ENCODE assay signal across 12 cellular contexts in genomic region chr12:45907955-45908354, GRCh38.
A peak's percentile ranks its signal among the peaks of the same experiment; 100 is the strongest.
DNase-seq lines count a peak whose midpoint lies in the region; ATAC-seq, FAIRE-seq and TF ChIP-seq lines count a peak whose summit lies in the region.
"Had no signal": no experiment of that assay in that cellular context is flagged by ENCODE, and none has a peak within 500 bp of the region (broad histone marks: within the 10 kb centered on the region; RNA-seq: fewer than 3 reads in every experiment).

No MANE protein-coding gene starts in this region.

- DNase-seq in GM12891 (ENCODE audit: insufficient read length, low spot score) (no peak), NOMO-1 (lab: John Stamatoyannopoulos, UW; ENCODE audit: unreplicated experiment in 2 of 2) (peak; percentile 2 to 67), GM13976 (ENCODE audit: low spot score) (no peak), NCI-H146 (lab: John Stamatoyannopoulos, UW) (no peak), suprapubic skin (ENCODE audit: low spot score in 2 of 2) (no peak)
- no peak for DNase-seq in stimulated activated CD4-positive, alpha-beta T cell treated with anti-CD3 and anti-CD28 coated beads, Interleukin-12 subunit alpha, Interleukin-12 subunit beta, amount 100 ng/mL, for 4 hours
- DNase-seq: activated CD4-positive, alpha-beta T cell treated with anti-CD3 and anti-CD28 coated beads for 48 hours; NCI-H1694 treated with DMSO at 0.1 percent for 48 hours had no signal

- TF ChIP-seq CTCF in GM13976 (IDR thresholded peaks at IDR 0.05; ENCODE audit: borderline replicate concordance, control extremely low read depth, extremely low read depth, insufficient read depth, missing control alignments) (no peak), suprapubic skin (IDR thresholded peaks at IDR 0.05) (no peak)

- no peak for TF ChIP-seq EP300 in suprapubic skin (IDR thresholded peaks at IDR 0.05)

- WGBS in suprapubic skin: 84% methylated on average over 4 of the region's 4 CpGs

- H3K27me3 ChIP-seq in suprapubic skin: no peaks in the 10 kb centered on the region
- H3K27me3 ChIP-seq: BLaER1 had no signal

- peaks cover 3% of the 10 kb centered on the region for H3K4me1 ChIP-seq in suprapubic skin
- H3K4me1 ChIP-seq: BLaER1 had no signal

- no peak overlapping the region for H3K4me3 ChIP-seq in suprapubic skin
- H3K4me3 ChIP-seq: BLaER1 had no signal

- no peak for FAIRE-seq in GM12891 (lab: Jason Lieb, UNC)

- H3K9me3 ChIP-seq in suprapubic skin: no peaks in the 10 kb centered on the region
- H3K9me3 ChIP-seq: BLaER1 had no signal

- no peak overlapping the region for H3K27ac ChIP-seq in suprapubic skin
- H3K27ac ChIP-seq: BLaER1 had no signal

- TF ChIP-seq POLR2A in GM12891 (IDR thresholded peaks at IDR 0.05; ENCODE audit: low read depth, low read length): no peak
- no peak for TF ChIP-seq POLR2A in suprapubic skin (IDR thresholded peaks at IDR 0.05)

- H3K36me3 ChIP-seq in suprapubic skin: peaks cover 19% of the 10 kb centered on the region

- in situ Hi-C loops in GM13976 (cut with MboI; ENCODE audit: low sequenced_read_pairs, unreplicated experiment): no loop called here

- ATAC-seq in GM19468 (IDR thresholded peaks at IDR 0.05; ENCODE audit: extremely low read depth, unreplicated experiment) (peak; percentile 63), HG03039 (IDR thresholded peaks at IDR 0.05; ENCODE audit: unreplicated experiment) (peak; percentile 76)
- ATAC-seq: activated naive CD4-positive, alpha-beta T cell treated with anti-CD3 and anti-CD28 coated beads, Interleukin-2, amount 50 U/mL, for 72 hours had no signal

TF ChIP-seq in GM12891, 5 proteins besides CTCF, POLR2A, EP300 and RAD21:
- TF ChIP-seq SPI1 (IDR thresholded peaks at IDR 0.05; ENCODE audit: low read depth, low read length) (peak; percentile 75), PAX5 (IDR thresholded peaks at IDR 0.05; ENCODE audit: insufficient read depth, low read length, severe bottlenecking) (no peak), TAF1 (IDR thresholded peaks at IDR 0.05; ENCODE audit: low read depth, low read length) (no peak)

Comparison
In these comparisons a context has a peak if more than half of its experiments do, and no peak if none do; other contexts are left out.
1. DNase-seq: peak in NOMO-1 (2 of 2); none in GM12891 (single experiment), GM13976 (single experiment), NCI-H146 (single experiment), suprapubic skin (0 of 2) and stimulated activated CD4-positive, alpha-beta T cell treated with anti-CD3 and anti-CD28 coated beads, Interleukin-12 subunit alpha, Interleukin-12 subunit beta, amount 100 ng/mL, for 4 hours (single experiment).